ENCODE assay signal across 1 cellular context in the genomic region with DNA sequence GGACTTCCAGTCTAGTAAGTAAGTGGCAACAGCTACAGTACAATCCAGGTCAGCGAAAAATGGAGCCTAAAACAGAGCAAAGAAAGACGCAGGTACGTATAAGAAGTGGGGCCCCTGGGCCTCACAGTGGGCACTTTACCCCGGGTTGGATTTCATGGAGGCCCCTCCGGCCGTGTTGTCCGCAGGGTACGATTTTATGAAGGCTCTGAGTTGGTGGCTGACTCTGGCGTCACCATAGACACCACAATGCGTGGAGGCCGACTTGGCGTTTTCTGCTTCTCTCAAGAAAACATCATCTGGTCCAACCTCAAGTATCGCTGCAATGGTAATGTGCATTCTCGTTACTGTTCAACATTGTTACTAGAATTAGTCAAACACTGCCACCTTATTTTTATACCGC.
TF ChIP-seq lines count a peak whose summit lies in the region.

No MANE protein-coding gene starts in this region.

TF ChIP-seq in K562, 482 proteins besides CTCF, POLR2A, EP300 and RAD21:
- TF ChIP-seq NFIX (CRISPR knock-in tag; IDR thresholded peaks at IDR 0.05; ENCODE audit: low read depth) (no peak), ZNF76 (CRISPR knock-in tag; IDR thresholded peaks at IDR 0.05; ENCODE audit: borderline replicate concordance) (no peak), TEAD2 (tag; IDR thresholded peaks at IDR 0.05) (no peak), OTX1 (CRISPR knock-in tag; IDR thresholded peaks at IDR 0.05) (no peak)
TF ChIP-seq in K562: peak in this region for 0.
